Comparison of ENCODE assay signal across 11 cellular contexts in genomic region chr2:172464340-172465129, GRCh38. TPM values are rescaled to one million over a fixed set of nuclear protein-coding genes. Genes with fewer than 3 reads are reported as not detected.
DNase-seq lines count a peak whose midpoint lies in the region; ATAC-seq and TF ChIP-seq lines count a peak whose summit lies in the region.
"Had no signal": no experiment of that assay in that cellular context is flagged by ENCODE, and none has a peak within 500 bp of the region (broad histone marks: within the 10 kb centered on the region; RNA-seq: fewer than 3 reads in every experiment).

No MANE protein-coding gene starts in this region.

- H3K9me3 ChIP-seq in T-helper 17 cell (ENCODE audit: control insufficient read depth, low read length, poor library complexity, severe bottlenecking) (no peaks in the 10 kb centered on the region), esophagus squamous epithelium (no peaks in the 10 kb centered on the region), spleen (no peaks in the 10 kb centered on the region), endodermal cell (ENCODE audit: control insufficient read depth, low read length) (no peaks in the 10 kb centered on the region)

- H3K4me3 Mint-ChIP-seq in T-helper 2 cell treated with Interferon-gamma antibody and Interleukin-4, amounts not matched to agents 5 μg/mL and 100 μg/mL, for 36 hours, result peak overlapping the region; percentile 77
- H3K4me3 Mint-ChIP-seq in T-helper 17 cell (peak overlapping the region; percentile 96), endodermal cell (no peak overlapping the region)
- H3K4me3 Mint-ChIP-seq: neural progenitor cell had no signal

- H3K4me3 ChIP-seq in esophagus squamous epithelium (no peak overlapping the region), spleen (no peak overlapping the region), endodermal cell (ENCODE audit: low read length) (no peak overlapping the region), dorsolateral prefrontal cortex (peak overlapping the region in 2 of 59 donors; percentile 49 to 52)
- H3K4me3 ChIP-seq: neural progenitor cell had no signal

- peak overlapping the region; percentile 15 to 55 (median 47) for H3K27ac ChIP-seq in esophagus squamous epithelium
- H3K27ac ChIP-seq in spleen, result peak overlapping the region; percentile 2 to 84 (median 61)
- H3K27ac ChIP-seq in endodermal cell (ENCODE audit: low read depth, low read length), result no peak overlapping the region
- no peak overlapping the region for H3K27ac ChIP-seq in substantia nigra (ENCODE audit: low read depth, low read length, poor library complexity, severe bottlenecking)
- H3K27ac ChIP-seq in dorsolateral prefrontal cortex, result no peak overlapping the region
- H3K27ac ChIP-seq: neural progenitor cell had no signal

- DNase-seq in T-helper 2 cell treated with Interferon-gamma antibody and Interleukin-4, amounts not matched to agents 5 μg/mL and 100 μg/mL, for 36 hours (ENCODE audit: low spot score), result no peak
- no peak for DNase-seq in T-helper 2 cell
- no peak for DNase-seq in T-helper 17 cell
- no peak for DNase-seq in esophagus squamous epithelium (lab: John Stamatoyannopoulos, UW)
- no peak for DNase-seq in spleen
- DNase-seq in endodermal cell, result no peak
- no peak for DNase-seq in substantia nigra (lab: John Stamatoyannopoulos, UW)
- DNase-seq in dorsolateral prefrontal cortex, result no peak
- DNase-seq: ACHN; central memory CD4-positive, alpha-beta T cell had no signal

- TF ChIP-seq CTCF in esophagus squamous epithelium (IDR thresholded peaks at IDR 0.05), result no peak
- no peak for TF ChIP-seq CTCF in spleen (IDR thresholded peaks at IDR 0.05 in 8 of 11, conservative IDR thresholded peaks at IDR 0.05 in 3 of 11)
- TF ChIP-seq CTCF in endodermal cell (conservative IDR thresholded peaks at IDR 0.05), result no peak
- no peak for TF ChIP-seq CTCF in dorsolateral prefrontal cortex (IDR thresholded peaks at IDR 0.05 in 54 of 56, conservative IDR thresholded peaks at IDR 0.05 in 2 of 56; ENCODE audit: low read depth in 1 of 56, partially characterized antibody in 56 of 56)

- H3K36me3 Mint-ChIP-seq in T-helper 2 cell treated with Interferon-gamma antibody and Interleukin-4, amounts not matched to agents 5 μg/mL and 100 μg/mL, for 36 hours (ENCODE audit: low read depth), result peaks cover 7% of the 10 kb centered on the region
- H3K36me3 Mint-ChIP-seq in T-helper 17 cell (ENCODE audit: low read depth) (peaks cover 8% of the 10 kb centered on the region), endodermal cell (ENCODE audit: low read depth) (peaks cover 2% of the 10 kb centered on the region)

- peaks cover 35 to 63% (median 42%) of the 10 kb centered on the region in 3 donors for H3K4me1 ChIP-seq in esophagus squamous epithelium
- H3K4me1 ChIP-seq in spleen, result peaks cover 41 to 67% (median 63%) of the 10 kb centered on the region in 6 donors
- H3K4me1 ChIP-seq in endodermal cell (ENCODE audit: control insufficient read depth, insufficient read depth, low read length), result peaks cover 12% of the 10 kb centered on the region

- intact Hi-C loops in esophagus squamous epithelium (cut with DNase I), result loop anchor here (5.0 kb wide), 1 partner anchor 292 kb away; no protein-coding TSS in a partner anchor
- intact Hi-C loops in spleen (cut with DNase I; ENCODE audit: low total_unique reads), result loop anchor here (5.0 kb wide), 1 partner anchor 37 kb away; the partner anchor contains the start of gene ITGA6
- intact Hi-C loops in dorsolateral prefrontal cortex (cut with DNase I), result loop anchor here (10.0 kb wide), 3 partner anchors 180 to 890 kb away; no protein-coding TSS in a partner anchor

- H3K27me3 ChIP-seq in esophagus squamous epithelium, result peaks cover 0 to 15% (median 0%) of the 10 kb centered on the region in 4 donors
- H3K27me3 ChIP-seq in spleen (replicated peaks in 1 of 7), result no peaks in the 10 kb centered on the region
- no peaks in the 10 kb centered on the region for H3K27me3 ChIP-seq in endodermal cell (ENCODE audit: control insufficient read depth, insufficient read depth, low read length, poor library complexity, severe bottlenecking)
- H3K27me3 ChIP-seq in dorsolateral prefrontal cortex, result peaks cover 0 to 8% (median 0%) of the 10 kb centered on the region in 45 donors
- H3K27me3 ChIP-seq: neural progenitor cell had no signal

- TF ChIP-seq POLR2A in esophagus squamous epithelium (IDR thresholded peaks at IDR 0.05) (no peak), spleen (IDR thresholded peaks at IDR 0.05) (no peak)

- peak overlapping the region; percentile 29 for H3K27ac Mint-ChIP-seq in T-helper 2 cell treated with Interferon-gamma antibody and Interleukin-4, amounts not matched to agents 5 μg/mL and 100 μg/mL, for 36 hours
- H3K27ac Mint-ChIP-seq in T-helper 17 cell, result peak overlapping the region; percentile 94
- no peak overlapping the region for H3K27ac Mint-ChIP-seq in endodermal cell
- H3K27ac Mint-ChIP-seq: neural progenitor cell had no signal

- peaks cover 62% of the 10 kb centered on the region for H3K4me1 Mint-ChIP-seq in T-helper 2 cell treated with Interferon-gamma antibody and Interleukin-4, amounts not matched to agents 5 μg/mL and 100 μg/mL, for 36 hours (ENCODE audit: low read depth)
- H3K4me1 Mint-ChIP-seq in T-helper 17 cell (peaks cover 62% of the 10 kb centered on the region), endodermal cell (peaks cover 21% of the 10 kb centered on the region)

- no peaks in the 10 kb centered on the region for H3K9me3 Mint-ChIP-seq in T-helper 2 cell treated with Interferon-gamma antibody and Interleukin-4, amounts not matched to agents 5 μg/mL and 100 μg/mL, for 36 hours
- no peaks in the 10 kb centered on the region for H3K9me3 Mint-ChIP-seq in endodermal cell
- H3K9me3 Mint-ChIP-seq: neural progenitor cell had no signal

- H3K36me3 ChIP-seq in esophagus squamous epithelium (peaks cover 0 to 31% (median 0%) of the 10 kb centered on the region in 3 donors), spleen (peaks cover 0 to 29% (median 4%) of the 10 kb centered on the region in 6 donors), endodermal cell (ENCODE audit: control insufficient read depth, insufficient read depth, low read length) (peaks cover 17% of the 10 kb centered on the region)

- no peak for ATAC-seq in T-helper 17 cell

- 50 to 64% methylated on average over 4 of the region's 4 CpGs for WGBS in esophagus squamous epithelium, 2 donors
- 69 to 78% (median 76%) methylated on average over 4 of the region's 4 CpGs for WGBS in spleen, 5 donors
- 67 to 84% methylated on average over 1 to 3 of the region's 4 CpGs for WGBS in endodermal cell (ENCODE audit: insufficient coverage in 1 of 2, insufficient read length in 1 of 2), 2 experiments

- H3K27me3 Mint-ChIP-seq in T-helper 2 cell treated with Interferon-gamma antibody and Interleukin-4, amounts not matched to agents 5 μg/mL and 100 μg/mL, for 36 hours (ENCODE audit: low read depth), result peaks cover 30% of the 10 kb centered on the region
- H3K27me3 Mint-ChIP-seq in T-helper 17 cell (no peaks in the 10 kb centered on the region), endodermal cell (ENCODE audit: insufficient read depth) (peaks cover 44% of the 10 kb centered on the region)

- H3K9ac ChIP-seq in endodermal cell (ENCODE audit: extremely low read depth, low read length, poor library complexity, severe bottlenecking), result no peak overlapping the region
- H3K9ac ChIP-seq: neural progenitor cell had no signal

RNA-seq across cellular contexts. Expression of gene ITGA6, which starts 37.1 kb away (rescaled TPM):
- 10 to 100 TPM; 61.7 to 79.5 TPM for total RNA-seq in T-helper 17 cell
- total RNA-seq in esophagus squamous epithelium, result 100 to 1,000 TPM in 2 of 4 donors, 10 to 100 TPM in 2; 60.0 to 164 (median 105) TPM
- 100 to 1,000 TPM in 5 of 7 donors, 10 to 100 TPM in 2; 54.6 to 172 (median 114) TPM for total RNA-seq in spleen
- polyA plus RNA-seq in spleen, result 10 to 100 TPM in 1 of 3 donors, 1 to 10 TPM in 2; 6.9 to 18.1 (median 8.2) TPM
- total RNA-seq in endodermal cell, result 10 to 100 TPM; 35.8 to 45.7 TPM
- polyA plus RNA-seq in endodermal cell (2013, experiment 1 of 2), result 46.1 TPM
- 43.2 TPM for polyA plus RNA-seq in endodermal cell (2013, experiment 2 of 2)
- 10 to 100 TPM; 15.5 to 84.3 (median 30.7) TPM for total RNA-seq in dorsolateral prefrontal cortex

Comparison
In these comparisons a context has a peak if more than half of its experiments do, and no peak if none do; other contexts are left out.
1. H3K27ac ChIP-seq: peak in esophagus squamous epithelium (4 of 4) and spleen (8 of 8); none in endodermal cell (single experiment), substantia nigra (single experiment) and dorsolateral prefrontal cortex (0 of 59).